In the genomic region with DNA sequence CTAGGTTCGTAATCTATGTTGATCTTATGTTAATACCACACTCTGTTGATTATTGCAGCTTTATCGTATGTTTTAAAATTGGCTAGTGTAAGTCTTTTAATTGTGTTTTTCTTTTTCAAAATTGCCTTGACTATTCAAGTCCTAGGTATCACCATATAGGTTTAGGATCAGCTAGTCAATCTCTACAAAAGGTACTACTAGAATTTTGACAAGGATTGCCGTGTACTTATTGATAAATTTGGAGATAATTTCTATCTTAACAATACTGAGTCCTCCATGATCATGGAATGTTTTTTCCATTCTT, we compare ENCODE assay signal across 10 cellular contexts.
A peak's percentile ranks its signal among the peaks of the same experiment; 100 is the strongest.
DNase-seq lines count a peak whose midpoint lies in the region; ATAC-seq and TF ChIP-seq lines count a peak whose summit lies in the region.
"Had no signal": no experiment of that assay in that cellular context is flagged by ENCODE, and none has a peak within 500 bp of the region (broad histone marks: within the 10 kb centered on the region; RNA-seq: fewer than 3 reads in every experiment).

No MANE protein-coding gene starts in this region.

- no peaks in the 10 kb centered on the region for H3K9me3 Mint-ChIP-seq in stimulated activated naive CD8-positive, alpha-beta T cell treated with anti-CD3 and anti-CD28 coated beads, Interleukin-15, Interleukin-2, amounts not matched to agents 100 ng/mL and 50 ng/mL, for 24 hours
- peaks cover 3% of the 10 kb centered on the region for H3K9me3 Mint-ChIP-seq in chondrocyte (ENCODE audit: low read depth)
- H3K9me3 Mint-ChIP-seq in natural killer cell, result no peaks in the 10 kb centered on the region

- ATAC-seq in stimulated activated naive CD8-positive, alpha-beta T cell treated with anti-CD3 and anti-CD28 coated beads, Interleukin-15, Interleukin-2, amounts not matched to agents 100 U/mL and 50 U/mL, for 24 hours, result no peak
- ATAC-seq in natural killer cell (no peak), sciatic nerve (no peak), HG02884 (IDR thresholded peaks at IDR 0.05; ENCODE audit: unreplicated experiment) (no peak)

- H3K27ac Mint-ChIP-seq in stimulated activated naive CD8-positive, alpha-beta T cell treated with anti-CD3 and anti-CD28 coated beads, Interleukin-15, Interleukin-2, amounts not matched to agents 100 ng/mL and 50 ng/mL, for 24 hours, result peak overlapping the region; percentile 29
- H3K27ac Mint-ChIP-seq in chondrocyte (ENCODE audit: unreplicated experiment) (peak overlapping the region; percentile 91), natural killer cell (peak overlapping the region in 1 of 2 donors; percentile 67)

- H3K4me1 Mint-ChIP-seq in stimulated activated naive CD8-positive, alpha-beta T cell treated with anti-CD3 and anti-CD28 coated beads, Interleukin-15, Interleukin-2, amounts not matched to agents 100 ng/mL and 50 ng/mL, for 24 hours (ENCODE audit: low read depth), result peaks cover 11% of the 10 kb centered on the region
- H3K4me1 Mint-ChIP-seq in chondrocyte (ENCODE audit: low read depth) (peaks cover 21% of the 10 kb centered on the region), natural killer cell (peaks cover 13 to 17% of the 10 kb centered on the region in 2 donors)

- peak overlapping the region; percentile 86 for H3K4me3 Mint-ChIP-seq in stimulated activated naive CD8-positive, alpha-beta T cell treated with anti-CD3 and anti-CD28 coated beads, Interleukin-15, Interleukin-2, amounts not matched to agents 100 ng/mL and 50 ng/mL, for 24 hours
- H3K4me3 Mint-ChIP-seq in chondrocyte (ENCODE audit: unreplicated experiment), result peak overlapping the region; percentile 80
- peak overlapping the region; percentile 96 for H3K4me3 Mint-ChIP-seq in natural killer cell

- DNase-seq in stimulated activated naive CD8-positive, alpha-beta T cell treated with anti-CD3 and anti-CD28 coated beads, Interleukin-15, Interleukin-2, amounts not matched to agents 100 U/mL and 50 U/mL, for 24 hours, result no peak
- DNase-seq in chondrocyte (ENCODE audit: low spot score) (no peak), natural killer cell (no peak), sciatic nerve (ENCODE audit: low spot score) (no peak), cerebellum (ENCODE audit: low spot score) (no peak)
- no peak for DNase-seq in stimulated activated CD4-positive, alpha-beta T cell treated with anti-CD3 and anti-CD28 coated beads, Interleukin-4, amount 100 ng/mL, for 4 hours
- DNase-seq: HCEC 1CT, NCI-H1694 treated with DMSO at 0.1 percent for 48 hours had no signal

- H3K36me3 Mint-ChIP-seq in stimulated activated naive CD8-positive, alpha-beta T cell treated with anti-CD3 and anti-CD28 coated beads, Interleukin-15, Interleukin-2, amounts not matched to agents 100 ng/mL and 50 ng/mL, for 24 hours (ENCODE audit: low read depth), result no peaks in the 10 kb centered on the region
- peaks cover 1% of the 10 kb centered on the region for H3K36me3 Mint-ChIP-seq in chondrocyte (ENCODE audit: low read depth)
- no peaks in the 10 kb centered on the region for H3K36me3 Mint-ChIP-seq in natural killer cell

- TF ChIP-seq CTCF in chondrocyte (IDR thresholded peaks at IDR 0.05), result no peak
- no peak for TF ChIP-seq CTCF in natural killer cell (IDR thresholded peaks at IDR 0.05)

- intact Hi-C loops in natural killer cell (cut with micrococcal nuclease), result no loop called here
- intact Hi-C loops in sciatic nerve (cut with DNase I), result no loop called here

- peaks cover 83% of the 10 kb centered on the region for H3K27me3 Mint-ChIP-seq in stimulated activated naive CD8-positive, alpha-beta T cell treated with anti-CD3 and anti-CD28 coated beads, Interleukin-15, Interleukin-2, amounts not matched to agents 100 ng/mL and 50 ng/mL, for 24 hours
- H3K27me3 Mint-ChIP-seq in chondrocyte (ENCODE audit: low read depth) (peaks cover 2% of the 10 kb centered on the region), natural killer cell (ENCODE audit: low read depth in 2 of 2) (peaks cover 58 to 72% of the 10 kb centered on the region in 2 donors)
